In genomic region chr3:119630119-119630518, GRCh38 we compare ENCODE assay signal across 1 cellular context.
TF ChIP-seq lines count a peak whose summit lies in the region.

No MANE protein-coding gene starts in this region.

TF ChIP-seq in WTC11, 78 proteins besides CTCF, POLR2A, EP300 and RAD21 (continued from another document):
- TF ChIP-seq, protein P1, sequence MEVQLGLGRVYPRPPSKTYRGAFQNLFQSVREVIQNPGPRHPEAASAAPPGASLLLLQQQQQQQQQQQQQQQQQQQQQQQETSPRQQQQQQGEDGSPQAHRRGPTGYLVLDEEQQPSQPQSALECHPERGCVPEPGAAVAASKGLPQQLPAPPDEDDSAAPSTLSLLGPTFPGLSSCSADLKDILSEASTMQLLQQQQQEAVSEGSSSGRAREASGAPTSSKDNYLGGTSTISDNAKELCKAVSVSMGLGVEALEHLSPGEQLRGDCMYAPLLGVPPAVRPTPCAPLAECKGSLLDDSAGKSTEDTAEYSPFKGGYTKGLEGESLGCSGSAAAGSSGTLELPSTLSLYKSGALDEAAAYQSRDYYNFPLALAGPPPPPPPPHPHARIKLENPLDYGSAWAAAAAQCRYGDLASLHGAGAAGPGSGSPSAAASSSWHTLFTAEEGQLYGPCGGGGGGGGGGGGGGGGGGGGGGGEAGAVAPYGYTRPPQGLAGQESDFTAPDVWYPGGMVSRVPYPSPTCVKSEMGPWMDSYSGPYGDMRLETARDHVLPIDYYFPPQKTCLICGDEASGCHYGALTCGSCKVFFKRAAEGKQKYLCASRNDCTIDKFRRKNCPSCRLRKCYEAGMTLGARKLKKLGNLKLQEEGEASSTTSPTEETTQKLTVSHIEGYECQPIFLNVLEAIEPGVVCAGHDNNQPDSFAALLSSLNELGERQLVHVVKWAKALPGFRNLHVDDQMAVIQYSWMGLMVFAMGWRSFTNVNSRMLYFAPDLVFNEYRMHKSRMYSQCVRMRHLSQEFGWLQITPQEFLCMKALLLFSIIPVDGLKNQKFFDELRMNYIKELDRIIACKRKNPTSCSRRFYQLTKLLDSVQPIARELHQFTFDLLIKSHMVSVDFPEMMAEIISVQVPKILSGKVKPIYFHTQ (CRISPR knock-in tag; IDR thresholded peaks at IDR 0.05), result no peak
- TF ChIP-seq MXD4 (CRISPR knock-in tag; IDR thresholded peaks at IDR 0.05; ENCODE audit: borderline replicate concordance), result no peak
- no peak for TF ChIP-seq FOXP1 (CRISPR knock-in tag; IDR thresholded peaks at IDR 0.05; ENCODE audit: borderline replicate concordance)
- no peak for TF ChIP-seq ZNF532 (CRISPR knock-in tag; IDR thresholded peaks at IDR 0.05; ENCODE audit: borderline replicate concordance)
- no peak for TF ChIP-seq ZMAT4 (CRISPR knock-in tag; IDR thresholded peaks at IDR 0.05)
- no peak for TF ChIP-seq USF1 (CRISPR knock-in tag; IDR thresholded peaks at IDR 0.05)
- TF ChIP-seq NR1H2 (CRISPR knock-in tag; IDR thresholded peaks at IDR 0.05), result no peak
- no peak for TF ChIP-seq ZNF138 (CRISPR knock-in tag; conservative IDR thresholded peaks at IDR 0.05)
- no peak for TF ChIP-seq TP53 (CRISPR knock-in tag; IDR thresholded peaks at IDR 0.05)
